1 cellular context compared by ENCODE assay signal in the genomic region with DNA sequence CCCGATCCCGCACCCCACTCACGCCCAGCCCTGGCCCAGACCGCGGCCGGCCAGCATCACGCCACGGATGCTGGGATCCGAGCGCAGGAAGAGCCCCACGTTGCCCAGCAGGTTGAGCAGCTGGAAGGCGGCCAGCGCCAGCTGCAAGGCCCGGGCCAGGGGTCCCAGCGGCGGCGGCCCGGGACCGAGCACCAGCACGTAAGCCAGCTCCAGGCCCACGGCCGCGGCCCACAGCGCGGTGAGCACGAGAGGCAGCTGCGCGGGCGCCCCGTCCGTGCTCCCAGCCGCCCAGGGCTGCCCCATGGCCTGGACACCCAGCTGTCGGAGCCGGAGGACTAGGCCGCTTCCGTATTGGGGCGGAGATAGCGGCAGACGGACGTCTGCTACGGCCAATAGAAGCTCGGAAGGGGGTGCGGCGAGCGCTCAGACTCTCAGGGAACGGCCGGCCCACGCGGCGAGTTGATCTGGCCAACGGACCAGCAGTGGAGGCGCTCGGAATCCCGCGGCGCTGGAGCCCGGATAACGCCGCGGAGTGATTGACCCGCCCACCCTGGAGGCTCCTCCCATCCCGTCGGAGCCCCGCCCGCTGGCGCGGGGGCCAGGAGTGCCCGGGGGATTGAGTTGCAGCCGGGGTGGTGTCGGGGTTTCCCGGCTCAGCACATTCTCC.
TF ChIP-seq lines count a peak whose summit lies in the region.

A gene with protein sequence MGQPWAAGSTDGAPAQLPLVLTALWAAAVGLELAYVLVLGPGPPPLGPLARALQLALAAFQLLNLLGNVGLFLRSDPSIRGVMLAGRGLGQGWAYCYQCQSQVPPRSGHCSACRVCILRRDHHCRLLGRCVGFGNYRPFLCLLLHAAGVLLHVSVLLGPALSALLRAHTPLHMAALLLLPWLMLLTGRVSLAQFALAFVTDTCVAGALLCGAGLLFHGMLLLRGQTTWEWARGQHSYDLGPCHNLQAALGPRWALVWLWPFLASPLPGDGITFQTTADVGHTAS (minus strand): TSS at position 348 of the 667 bp plus-strand sequence. CDS start 45 bp downstream, at position 303.

TF ChIP-seq in HepG2, 621 proteins besides CTCF, POLR2A, EP300 and RAD21 (continued from another document and continues in another):
- TF ChIP-seq, protein P1, sequence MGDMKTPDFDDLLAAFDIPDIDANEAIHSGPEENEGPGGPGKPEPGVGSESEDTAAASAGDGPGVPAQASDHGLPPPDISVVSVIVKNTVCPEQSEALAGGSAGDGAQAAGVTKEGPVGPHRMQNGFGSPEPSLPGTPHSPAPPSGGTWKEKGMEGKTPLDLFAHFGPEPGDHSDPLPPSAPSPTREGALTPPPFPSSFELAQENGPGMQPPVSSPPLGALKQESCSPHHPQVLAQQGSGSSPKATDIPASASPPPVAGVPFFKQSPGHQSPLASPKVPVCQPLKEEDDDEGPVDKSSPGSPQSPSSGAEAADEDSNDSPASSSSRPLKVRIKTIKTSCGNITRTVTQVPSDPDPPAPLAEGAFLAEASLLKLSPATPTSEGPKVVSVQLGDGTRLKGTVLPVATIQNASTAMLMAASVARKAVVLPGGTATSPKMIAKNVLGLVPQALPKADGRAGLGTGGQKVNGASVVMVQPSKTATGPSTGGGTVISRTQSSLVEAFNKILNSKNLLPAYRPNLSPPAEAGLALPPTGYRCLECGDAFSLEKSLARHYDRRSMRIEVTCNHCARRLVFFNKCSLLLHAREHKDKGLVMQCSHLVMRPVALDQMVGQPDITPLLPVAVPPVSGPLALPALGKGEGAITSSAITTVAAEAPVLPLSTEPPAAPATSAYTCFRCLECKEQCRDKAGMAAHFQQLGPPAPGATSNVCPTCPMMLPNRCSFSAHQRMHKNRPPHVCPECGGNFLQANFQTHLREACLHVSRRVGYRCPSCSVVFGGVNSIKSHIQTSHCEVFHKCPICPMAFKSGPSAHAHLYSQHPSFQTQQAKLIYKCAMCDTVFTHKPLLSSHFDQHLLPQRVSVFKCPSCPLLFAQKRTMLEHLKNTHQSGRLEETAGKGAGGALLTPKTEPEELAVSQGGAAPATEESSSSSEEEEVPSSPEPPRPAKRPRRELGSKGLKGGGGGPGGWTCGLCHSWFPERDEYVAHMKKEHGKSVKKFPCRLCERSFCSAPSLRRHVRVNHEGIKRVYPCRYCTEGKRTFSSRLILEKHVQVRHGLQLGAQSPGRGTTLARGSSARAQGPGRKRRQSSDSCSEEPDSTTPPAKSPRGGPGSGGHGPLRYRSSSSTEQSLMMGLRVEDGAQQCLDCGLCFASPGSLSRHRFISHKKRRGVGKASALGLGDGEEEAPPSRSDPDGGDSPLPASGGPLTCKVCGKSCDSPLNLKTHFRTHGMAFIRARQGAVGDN (CRISPR knock-in tag; IDR thresholded peaks at IDR 0.05) = peak; percentile 79
- TF ChIP-seq KLF6 (CRISPR knock-in tag; IDR thresholded peaks at IDR 0.05) (no peak), ZNF232 (CRISPR knock-in tag; IDR thresholded peaks at IDR 0.05; ENCODE audit: borderline replicate concordance) (0 out of 2 replicates have a peak, but pooled peaks have one; percentile 23), HNRNPL (IDR thresholded peaks at IDR 0.05; ENCODE audit: low read depth, low read length) (no peak), FOXA1 (IDR thresholded peaks at IDR 0.05) (no peak), FOXA1 (CRISPR knock-in tag; IDR thresholded peaks at IDR 0.05) (no peak), KLF16 (CRISPR knock-in tag; IDR thresholded peaks at IDR 0.05) (0 out of 4 replicates have a peak, but pooled peaks of 1 of the 2 experiments have one; percentile 20), ZNF572 (CRISPR knock-in tag; IDR thresholded peaks at IDR 0.05) (no peak), NFE2L2 (IDR thresholded peaks at IDR 0.05; ENCODE audit: low read length) (no peak), ZNF737 (CRISPR knock-in tag; IDR thresholded peaks at IDR 0.05; ENCODE audit: borderline replicate concordance) (no peak), BORCS8-MEF2B (CRISPR knock-in tag; IDR thresholded peaks at IDR 0.05) (peak; percentile 62; the same call in 1 of the 2 replicates), FOXP1 (IDR thresholded peaks at IDR 0.05) (no peak), FOXP1 (CRISPR knock-in tag; IDR thresholded peaks at IDR 0.05) (no peak), ZNF251 (CRISPR knock-in tag; IDR thresholded peaks at IDR 0.05) (no peak), ATF1 (CRISPR knock-in tag; IDR thresholded peaks at IDR 0.05) (no peak), ZNF446 (CRISPR knock-in tag; IDR thresholded peaks at IDR 0.05) (no peak), MED1 (CRISPR knock-in tag; IDR thresholded peaks at IDR 0.05) (peak; percentile 44; the same call in 1 of the 2 replicates), ZNF782 (CRISPR knock-in tag; IDR thresholded peaks at IDR 0.05; ENCODE audit: borderline replicate concordance) (peak; percentile 61; the same call in 1 of the 2 replicates), FOXK2 (IDR thresholded peaks at IDR 0.05) (no peak), ZNF260 (CRISPR knock-in tag; IDR thresholded peaks at IDR 0.05; ENCODE audit: borderline replicate concordance, low read depth) (no peak), ATM (IDR thresholded peaks at IDR 0.05; ENCODE audit: borderline replicate concordance) (no peak), HNRNPK (IDR thresholded peaks at IDR 0.05; ENCODE audit: low read depth, low read length, poor library complexity, severe bottlenecking) (peak; percentile 93), ZSCAN31 (CRISPR knock-in tag; IDR thresholded peaks at IDR 0.05; ENCODE audit: low read depth) (no peak), ZNF143 (CRISPR knock-in tag; IDR thresholded peaks at IDR 0.05) (no peak), IKZF1 (IDR thresholded peaks at IDR 0.05) (no peak), ZNF780A (CRISPR knock-in tag; IDR thresholded peaks at IDR 0.05) (no peak), ARHGAP35 (CRISPR knock-in tag; IDR thresholded peaks at IDR 0.05; ENCODE audit: borderline replicate concordance) (0 out of 2 replicates have a peak, but pooled peaks have one; percentile 17), ZMAT3 (CRISPR knock-in tag; conservative IDR thresholded peaks at IDR 0.05) (no peak)
- TF ChIP-seq, protein P2, sequence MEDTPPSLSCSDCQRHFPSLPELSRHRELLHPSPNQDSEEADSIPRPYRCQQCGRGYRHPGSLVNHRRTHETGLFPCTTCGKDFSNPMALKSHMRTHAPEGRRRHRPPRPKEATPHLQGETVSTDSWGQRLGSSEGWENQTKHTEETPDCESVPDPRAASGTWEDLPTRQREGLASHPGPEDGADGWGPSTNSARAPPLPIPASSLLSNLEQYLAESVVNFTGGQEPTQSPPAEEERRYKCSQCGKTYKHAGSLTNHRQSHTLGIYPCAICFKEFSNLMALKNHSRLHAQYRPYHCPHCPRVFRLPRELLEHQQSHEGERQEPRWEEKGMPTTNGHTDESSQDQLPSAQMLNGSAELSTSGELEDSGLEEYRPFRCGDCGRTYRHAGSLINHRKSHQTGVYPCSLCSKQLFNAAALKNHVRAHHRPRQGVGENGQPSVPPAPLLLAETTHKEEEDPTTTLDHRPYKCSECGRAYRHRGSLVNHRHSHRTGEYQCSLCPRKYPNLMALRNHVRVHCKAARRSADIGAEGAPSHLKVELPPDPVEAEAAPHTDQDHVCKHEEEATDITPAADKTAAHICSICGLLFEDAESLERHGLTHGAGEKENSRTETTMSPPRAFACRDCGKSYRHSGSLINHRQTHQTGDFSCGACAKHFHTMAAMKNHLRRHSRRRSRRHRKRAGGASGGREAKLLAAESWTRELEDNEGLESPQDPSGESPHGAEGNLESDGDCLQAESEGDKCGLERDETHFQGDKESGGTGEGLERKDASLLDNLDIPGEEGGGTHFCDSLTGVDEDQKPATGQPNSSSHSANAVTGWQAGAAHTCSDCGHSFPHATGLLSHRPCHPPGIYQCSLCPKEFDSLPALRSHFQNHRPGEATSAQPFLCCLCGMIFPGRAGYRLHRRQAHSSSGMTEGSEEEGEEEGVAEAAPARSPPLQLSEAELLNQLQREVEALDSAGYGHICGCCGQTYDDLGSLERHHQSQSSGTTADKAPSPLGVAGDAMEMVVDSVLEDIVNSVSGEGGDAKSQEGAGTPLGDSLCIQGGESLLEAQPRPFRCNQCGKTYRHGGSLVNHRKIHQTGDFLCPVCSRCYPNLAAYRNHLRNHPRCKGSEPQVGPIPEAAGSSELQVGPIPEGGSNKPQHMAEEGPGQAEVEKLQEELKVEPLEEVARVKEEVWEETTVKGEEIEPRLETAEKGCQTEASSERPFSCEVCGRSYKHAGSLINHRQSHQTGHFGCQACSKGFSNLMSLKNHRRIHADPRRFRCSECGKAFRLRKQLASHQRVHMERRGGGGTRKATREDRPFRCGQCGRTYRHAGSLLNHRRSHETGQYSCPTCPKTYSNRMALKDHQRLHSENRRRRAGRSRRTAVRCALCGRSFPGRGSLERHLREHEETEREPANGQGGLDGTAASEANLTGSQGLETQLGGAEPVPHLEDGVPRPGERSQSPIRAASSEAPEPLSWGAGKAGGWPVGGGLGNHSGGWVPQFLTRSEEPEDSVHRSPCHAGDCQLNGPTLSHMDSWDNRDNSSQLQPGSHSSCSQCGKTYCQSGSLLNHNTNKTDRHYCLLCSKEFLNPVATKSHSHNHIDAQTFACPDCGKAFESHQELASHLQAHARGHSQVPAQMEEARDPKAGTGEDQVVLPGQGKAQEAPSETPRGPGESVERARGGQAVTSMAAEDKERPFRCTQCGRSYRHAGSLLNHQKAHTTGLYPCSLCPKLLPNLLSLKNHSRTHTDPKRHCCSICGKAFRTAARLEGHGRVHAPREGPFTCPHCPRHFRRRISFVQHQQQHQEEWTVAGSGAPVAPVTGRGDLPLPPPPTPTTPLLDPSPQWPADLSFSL (CRISPR knock-in tag; IDR thresholded peaks at IDR 0.05) = no peak
- TF ChIP-seq, protein P3, sequence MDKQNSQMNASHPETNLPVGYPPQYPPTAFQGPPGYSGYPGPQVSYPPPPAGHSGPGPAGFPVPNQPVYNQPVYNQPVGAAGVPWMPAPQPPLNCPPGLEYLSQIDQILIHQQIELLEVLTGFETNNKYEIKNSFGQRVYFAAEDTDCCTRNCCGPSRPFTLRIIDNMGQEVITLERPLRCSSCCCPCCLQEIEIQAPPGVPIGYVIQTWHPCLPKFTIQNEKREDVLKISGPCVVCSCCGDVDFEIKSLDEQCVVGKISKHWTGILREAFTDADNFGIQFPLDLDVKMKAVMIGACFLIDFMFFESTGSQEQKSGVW (CRISPR knock-in tag; IDR thresholded peaks at IDR 0.05; ENCODE audit: borderline replicate concordance) = no peak
- TF ChIP-seq, protein P4, sequence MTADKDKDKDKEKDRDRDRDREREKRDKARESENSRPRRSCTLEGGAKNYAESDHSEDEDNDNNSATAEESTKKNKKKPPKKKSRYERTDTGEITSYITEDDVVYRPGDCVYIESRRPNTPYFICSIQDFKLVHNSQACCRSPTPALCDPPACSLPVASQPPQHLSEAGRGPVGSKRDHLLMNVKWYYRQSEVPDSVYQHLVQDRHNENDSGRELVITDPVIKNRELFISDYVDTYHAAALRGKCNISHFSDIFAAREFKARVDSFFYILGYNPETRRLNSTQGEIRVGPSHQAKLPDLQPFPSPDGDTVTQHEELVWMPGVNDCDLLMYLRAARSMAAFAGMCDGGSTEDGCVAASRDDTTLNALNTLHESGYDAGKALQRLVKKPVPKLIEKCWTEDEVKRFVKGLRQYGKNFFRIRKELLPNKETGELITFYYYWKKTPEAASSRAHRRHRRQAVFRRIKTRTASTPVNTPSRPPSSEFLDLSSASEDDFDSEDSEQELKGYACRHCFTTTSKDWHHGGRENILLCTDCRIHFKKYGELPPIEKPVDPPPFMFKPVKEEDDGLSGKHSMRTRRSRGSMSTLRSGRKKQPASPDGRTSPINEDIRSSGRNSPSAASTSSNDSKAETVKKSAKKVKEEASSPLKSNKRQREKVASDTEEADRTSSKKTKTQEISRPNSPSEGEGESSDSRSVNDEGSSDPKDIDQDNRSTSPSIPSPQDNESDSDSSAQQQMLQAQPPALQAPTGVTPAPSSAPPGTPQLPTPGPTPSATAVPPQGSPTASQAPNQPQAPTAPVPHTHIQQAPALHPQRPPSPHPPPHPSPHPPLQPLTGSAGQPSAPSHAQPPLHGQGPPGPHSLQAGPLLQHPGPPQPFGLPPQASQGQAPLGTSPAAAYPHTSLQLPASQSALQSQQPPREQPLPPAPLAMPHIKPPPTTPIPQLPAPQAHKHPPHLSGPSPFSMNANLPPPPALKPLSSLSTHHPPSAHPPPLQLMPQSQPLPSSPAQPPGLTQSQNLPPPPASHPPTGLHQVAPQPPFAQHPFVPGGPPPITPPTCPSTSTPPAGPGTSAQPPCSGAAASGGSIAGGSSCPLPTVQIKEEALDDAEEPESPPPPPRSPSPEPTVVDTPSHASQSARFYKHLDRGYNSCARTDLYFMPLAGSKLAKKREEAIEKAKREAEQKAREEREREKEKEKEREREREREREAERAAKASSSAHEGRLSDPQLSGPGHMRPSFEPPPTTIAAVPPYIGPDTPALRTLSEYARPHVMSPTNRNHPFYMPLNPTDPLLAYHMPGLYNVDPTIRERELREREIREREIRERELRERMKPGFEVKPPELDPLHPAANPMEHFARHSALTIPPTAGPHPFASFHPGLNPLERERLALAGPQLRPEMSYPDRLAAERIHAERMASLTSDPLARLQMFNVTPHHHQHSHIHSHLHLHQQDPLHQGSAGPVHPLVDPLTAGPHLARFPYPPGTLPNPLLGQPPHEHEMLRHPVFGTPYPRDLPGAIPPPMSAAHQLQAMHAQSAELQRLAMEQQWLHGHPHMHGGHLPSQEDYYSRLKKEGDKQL (CRISPR knock-in tag; IDR thresholded peaks at IDR 0.05; ENCODE audit: low read depth) = no peak
- TF ChIP-seq, protein P5, sequence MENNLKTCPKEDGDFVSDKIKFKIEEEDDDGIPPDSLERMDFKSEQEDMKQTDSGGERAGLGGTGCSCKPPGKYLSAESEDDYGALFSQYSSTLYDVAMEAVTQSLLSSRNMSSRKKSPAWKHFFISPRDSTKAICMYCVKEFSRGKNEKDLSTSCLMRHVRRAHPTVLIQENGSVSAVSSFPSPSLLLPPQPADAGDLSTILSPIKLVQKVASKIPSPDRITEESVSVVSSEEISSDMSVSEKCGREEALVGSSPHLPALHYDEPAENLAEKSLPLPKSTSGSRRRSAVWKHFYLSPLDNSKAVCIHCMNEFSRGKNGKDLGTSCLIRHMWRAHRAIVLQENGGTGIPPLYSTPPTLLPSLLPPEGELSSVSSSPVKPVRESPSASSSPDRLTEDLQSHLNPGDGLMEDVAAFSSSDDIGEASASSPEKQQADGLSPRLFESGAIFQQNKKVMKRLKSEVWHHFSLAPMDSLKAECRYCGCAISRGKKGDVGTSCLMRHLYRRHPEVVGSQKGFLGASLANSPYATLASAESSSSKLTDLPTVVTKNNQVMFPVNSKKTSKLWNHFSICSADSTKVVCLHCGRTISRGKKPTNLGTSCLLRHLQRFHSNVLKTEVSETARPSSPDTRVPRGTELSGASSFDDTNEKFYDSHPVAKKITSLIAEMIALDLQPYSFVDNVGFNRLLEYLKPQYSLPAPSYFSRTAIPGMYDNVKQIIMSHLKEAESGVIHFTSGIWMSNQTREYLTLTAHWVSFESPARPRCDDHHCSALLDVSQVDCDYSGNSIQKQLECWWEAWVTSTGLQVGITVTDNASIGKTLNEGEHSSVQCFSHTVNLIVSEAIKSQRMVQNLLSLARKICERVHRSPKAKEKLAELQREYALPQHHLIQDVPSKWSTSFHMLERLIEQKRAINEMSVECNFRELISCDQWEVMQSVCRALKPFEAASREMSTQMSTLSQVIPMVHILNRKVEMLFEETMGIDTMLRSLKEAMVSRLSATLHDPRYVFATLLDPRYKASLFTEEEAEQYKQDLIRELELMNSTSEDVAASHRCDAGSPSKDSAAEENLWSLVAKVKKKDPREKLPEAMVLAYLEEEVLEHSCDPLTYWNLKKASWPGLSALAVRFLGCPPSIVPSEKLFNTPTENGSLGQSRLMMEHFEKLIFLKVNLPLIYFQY (CRISPR knock-in tag; IDR thresholded peaks at IDR 0.05; ENCODE audit: borderline replicate concordance) = peak; percentile 58; the same call in 1 of the 2 replicates
